ENCODE assay signal across 2 cellular contexts in the genomic region with DNA sequence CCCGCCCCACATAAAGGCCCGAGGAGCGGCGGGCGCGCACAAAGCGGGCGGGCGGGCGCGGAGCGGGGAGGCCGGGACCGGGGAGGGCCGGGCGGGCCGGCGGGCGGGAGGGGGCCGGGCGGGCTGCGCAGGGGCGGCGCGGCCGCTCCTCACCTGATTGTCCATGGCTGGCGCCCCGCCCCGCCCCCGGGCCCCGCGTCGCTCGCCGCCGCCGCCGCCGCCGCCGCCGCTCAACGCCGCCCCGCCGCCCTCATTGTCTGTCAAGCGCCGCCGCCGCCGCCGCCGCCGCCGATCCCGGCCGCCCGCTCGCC.
TF ChIP-seq lines count a peak whose summit lies in the region.

No MANE protein-coding gene starts in this region.

TF ChIP-seq in SK-N-SH, 30 proteins besides CTCF, POLR2A, EP300 and RAD21 (continued from another document):
- TF ChIP-seq CHD2 (IDR thresholded peaks at IDR 0.05; ENCODE audit: low read length, partially characterized antibody), result no peak
- TF ChIP-seq POLR2AphosphoS5 (IDR thresholded peaks at IDR 0.05; ENCODE audit: low read depth, low read length), result no peak
- TF ChIP-seq GABPA (IDR thresholded peaks at IDR 0.05; ENCODE audit: low read depth), result no peak
- TF ChIP-seq FOXJ3 (CRISPR knock-in tag; IDR thresholded peaks at IDR 0.05), result no peak
- TF ChIP-seq JUND (IDR thresholded peaks at IDR 0.05), result no peak

TF ChIP-seq in SK-N-SH treated with all-trans-retinoic acid at 6 μM for 48 hours, 23 proteins besides CTCF, POLR2A, EP300 and RAD21 (continued from another document):
- TF ChIP-seq, protein P1, sequence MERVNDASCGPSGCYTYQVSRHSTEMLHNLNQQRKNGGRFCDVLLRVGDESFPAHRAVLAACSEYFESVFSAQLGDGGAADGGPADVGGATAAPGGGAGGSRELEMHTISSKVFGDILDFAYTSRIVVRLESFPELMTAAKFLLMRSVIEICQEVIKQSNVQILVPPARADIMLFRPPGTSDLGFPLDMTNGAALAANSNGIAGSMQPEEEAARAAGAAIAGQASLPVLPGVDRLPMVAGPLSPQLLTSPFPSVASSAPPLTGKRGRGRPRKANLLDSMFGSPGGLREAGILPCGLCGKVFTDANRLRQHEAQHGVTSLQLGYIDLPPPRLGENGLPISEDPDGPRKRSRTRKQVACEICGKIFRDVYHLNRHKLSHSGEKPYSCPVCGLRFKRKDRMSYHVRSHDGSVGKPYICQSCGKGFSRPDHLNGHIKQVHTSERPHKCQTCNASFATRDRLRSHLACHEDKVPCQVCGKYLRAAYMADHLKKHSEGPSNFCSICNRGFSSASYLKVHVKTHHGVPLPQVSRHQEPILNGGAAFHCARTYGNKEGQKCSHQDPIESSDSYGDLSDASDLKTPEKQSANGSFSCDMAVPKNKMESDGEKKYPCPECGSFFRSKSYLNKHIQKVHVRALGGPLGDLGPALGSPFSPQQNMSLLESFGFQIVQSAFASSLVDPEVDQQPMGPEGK (CRISPR knock-in tag; IDR thresholded peaks at IDR 0.05; ENCODE audit: borderline replicate concordance), result no peak
- TF ChIP-seq ZFP3 (CRISPR knock-in tag; IDR thresholded peaks at IDR 0.05), result no peak
- TF ChIP-seq GLIS3 (CRISPR knock-in tag; IDR thresholded peaks at IDR 0.05), result no peak
- TF ChIP-seq ZFP30 (CRISPR knock-in tag; IDR thresholded peaks at IDR 0.05), result no peak
- no peak for TF ChIP-seq ESRRG (CRISPR knock-in tag; IDR thresholded peaks at IDR 0.05)
- no peak for TF ChIP-seq ZNF8 (CRISPR knock-in tag; IDR thresholded peaks at IDR 0.05)
- no peak for TF ChIP-seq ZNF565 (CRISPR knock-in tag; conservative IDR thresholded peaks at IDR 0.05; ENCODE audit: low read depth)
- TF ChIP-seq ARNTL (CRISPR knock-in tag; IDR thresholded peaks at IDR 0.05; ENCODE audit: borderline replicate concordance, low read depth), result no peak
- TF ChIP-seq PPARA (CRISPR knock-in tag; IDR thresholded peaks at IDR 0.05; ENCODE audit: borderline replicate concordance), result no peak
- TF ChIP-seq, protein P2, sequence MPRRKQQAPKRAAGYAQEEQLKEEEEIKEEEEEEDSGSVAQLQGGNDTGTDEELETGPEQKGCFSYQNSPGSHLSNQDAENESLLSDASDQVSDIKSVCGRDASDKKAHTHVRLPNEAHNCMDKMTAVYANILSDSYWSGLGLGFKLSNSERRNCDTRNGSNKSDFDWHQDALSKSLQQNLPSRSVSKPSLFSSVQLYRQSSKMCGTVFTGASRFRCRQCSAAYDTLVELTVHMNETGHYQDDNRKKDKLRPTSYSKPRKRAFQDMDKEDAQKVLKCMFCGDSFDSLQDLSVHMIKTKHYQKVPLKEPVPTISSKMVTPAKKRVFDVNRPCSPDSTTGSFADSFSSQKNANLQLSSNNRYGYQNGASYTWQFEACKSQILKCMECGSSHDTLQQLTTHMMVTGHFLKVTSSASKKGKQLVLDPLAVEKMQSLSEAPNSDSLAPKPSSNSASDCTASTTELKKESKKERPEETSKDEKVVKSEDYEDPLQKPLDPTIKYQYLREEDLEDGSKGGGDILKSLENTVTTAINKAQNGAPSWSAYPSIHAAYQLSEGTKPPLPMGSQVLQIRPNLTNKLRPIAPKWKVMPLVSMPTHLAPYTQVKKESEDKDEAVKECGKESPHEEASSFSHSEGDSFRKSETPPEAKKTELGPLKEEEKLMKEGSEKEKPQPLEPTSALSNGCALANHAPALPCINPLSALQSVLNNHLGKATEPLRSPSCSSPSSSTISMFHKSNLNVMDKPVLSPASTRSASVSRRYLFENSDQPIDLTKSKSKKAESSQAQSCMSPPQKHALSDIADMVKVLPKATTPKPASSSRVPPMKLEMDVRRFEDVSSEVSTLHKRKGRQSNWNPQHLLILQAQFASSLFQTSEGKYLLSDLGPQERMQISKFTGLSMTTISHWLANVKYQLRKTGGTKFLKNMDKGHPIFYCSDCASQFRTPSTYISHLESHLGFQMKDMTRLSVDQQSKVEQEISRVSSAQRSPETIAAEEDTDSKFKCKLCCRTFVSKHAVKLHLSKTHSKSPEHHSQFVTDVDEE (CRISPR knock-in tag; IDR thresholded peaks at IDR 0.05), result no peak
- TF ChIP-seq, protein P3, sequence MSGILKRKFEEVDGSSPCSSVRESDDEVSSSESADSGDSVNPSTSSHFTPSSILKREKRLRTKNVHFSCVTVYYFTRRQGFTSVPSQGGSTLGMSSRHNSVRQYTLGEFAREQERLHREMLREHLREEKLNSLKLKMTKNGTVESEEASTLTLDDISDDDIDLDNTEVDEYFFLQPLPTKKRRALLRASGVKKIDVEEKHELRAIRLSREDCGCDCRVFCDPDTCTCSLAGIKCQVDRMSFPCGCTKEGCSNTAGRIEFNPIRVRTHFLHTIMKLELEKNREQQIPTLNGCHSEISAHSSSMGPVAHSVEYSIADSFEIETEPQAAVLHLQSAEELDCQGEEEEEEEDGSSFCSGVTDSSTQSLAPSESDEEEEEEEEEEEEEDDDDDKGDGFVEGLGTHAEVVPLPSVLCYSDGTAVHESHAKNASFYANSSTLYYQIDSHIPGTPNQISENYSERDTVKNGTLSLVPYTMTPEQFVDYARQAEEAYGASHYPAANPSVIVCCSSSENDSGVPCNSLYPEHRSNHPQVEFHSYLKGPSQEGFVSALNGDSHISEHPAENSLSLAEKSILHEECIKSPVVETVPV (CRISPR knock-in tag; IDR thresholded peaks at IDR 0.05), result no peak
